In genomic region chr2:217157581-217157980, GRCh38 we compare ENCODE assay signal across 29 cellular contexts.
"Had no signal": no experiment of that assay in that cellular context is flagged by ENCODE, and none has a peak within 500 bp of the region (broad histone marks: within the 10 kb centered on the region; RNA-seq: fewer than 3 reads in every experiment).

No MANE protein-coding gene starts in this region.

- H3K9me3 ChIP-seq: left lung, lower lobe of right lung, neutrophil, right atrium auricular region, right lobe of liver, stomach, testis, thyroid gland, upper lobe of right lung had no signal

- H3K36me3 Mint-ChIP-seq: immature natural killer cell; mesothelial cell of epicardium; naive thymus-derived CD4-positive, alpha-beta T cell; stimulated activated naive B cell treated with anti-CD40 and anti-IgM and Interleukin-4, amounts not matched to agents 10 μg/mL and 1 μg/mL and 100 μg/mL, for 72 hours had no signal

- H3K27ac Mint-ChIP-seq: immature natural killer cell; mesothelial cell of epicardium; naive thymus-derived CD4-positive, alpha-beta T cell; natural killer cell treated with Interleukin-12 subunit alpha and Interleukin-12 subunit beta and Interleukin-15 and Interleukin-18, amount 100 ng/mL, for 72 hours; stimulated activated naive B cell treated with anti-CD40 and anti-IgM and Interleukin-4, amounts not matched to agents 10 μg/mL and 1 μg/mL and 100 μg/mL, for 72 hours had no signal

- H3K9ac ChIP-seq: parathyroid adenoma had no signal

- H3K4me2 ChIP-seq: smooth muscle cell had no signal

- H3K36me3 ChIP-seq: left lung, lower lobe of right lung, neutrophil, right atrium auricular region, right lobe of liver, stomach, thyroid gland, upper lobe of right lung had no signal

- ATAC-seq: left colon; left lung; lower lobe of right lung; naive thymus-derived CD4-positive, alpha-beta T cell; natural killer cell treated with Interleukin-12 subunit alpha and Interleukin-12 subunit beta and Interleukin-15 and Interleukin-18, amount 100 ng/mL, for 72 hours; right lobe of liver; stimulated activated naive B cell treated with anti-CD40 and anti-IgM and Interleukin-4, amounts not matched to agents 10 μg/mL and 1 μg/mL and 100 μg/mL, for 72 hours; stimulated activated naive CD8-positive, alpha-beta T cell treated with anti-CD3 and anti-CD28 coated beads, Interleukin-15, Interleukin-2, amounts not matched to agents 100 U/mL and 50 U/mL, for 24 hours; upper lobe of right lung had no signal

- DNase-seq: head of caudate nucleus; hippocampal formation; immature natural killer cell; kidney; left colon; left lung; lower lobe of right lung; mammary epithelial cell; mesendoderm; naive thymus-derived CD4-positive, alpha-beta T cell; occipital lobe; right lobe of liver; stimulated activated CD4-positive, alpha-beta T cell treated with anti-CD3 and anti-CD28 coated beads, Interleukin-1b, Interleukin-23, amount 100 ng/mL, for 48 hours; stimulated activated CD4-positive, alpha-beta T cell treated with anti-CD3 and anti-CD28 coated beads, Interleukin-2, amount 100 ng/mL, for 48 hours; stimulated activated CD4-positive, alpha-beta T cell treated with anti-CD3 and anti-CD28 coated beads, Interleukin-4, amount 100 ng/mL, for 4 hours; stimulated activated CD8-positive, alpha-beta memory T cell treated with anti-CD3 and anti-CD28 coated beads, Interleukin-4, amount 100 ng/mL, for 48 hours; stimulated activated naive B cell treated with anti-CD40 and anti-IgM and Interleukin-4, amounts not matched to agents 10 μg/mL and 1 μg/mL and 100 μg/mL, for 72 hours; stimulated activated naive CD8-positive, alpha-beta T cell treated with anti-CD3 and anti-CD28 coated beads, Interleukin-15, Interleukin-2, amounts not matched to agents 100 U/mL and 50 U/mL, for 24 hours; stomach; testis; thyroid gland; trophoblast cell; upper lobe of right lung had no signal

- H3K4me1 ChIP-seq: parathyroid adenoma, right lobe of liver, testis had no signal

- H3K4me3 Mint-ChIP-seq: immature natural killer cell; mesothelial cell of epicardium; naive thymus-derived CD4-positive, alpha-beta T cell; natural killer cell treated with Interleukin-12 subunit alpha and Interleukin-12 subunit beta and Interleukin-15 and Interleukin-18, amount 100 ng/mL, for 72 hours; stimulated activated naive B cell treated with anti-CD40 and anti-IgM and Interleukin-4, amounts not matched to agents 10 μg/mL and 1 μg/mL and 100 μg/mL, for 72 hours had no signal

- H3K27me3 ChIP-seq: right atrium auricular region, right lobe of liver, stomach, testis, thyroid gland, upper lobe of right lung had no signal

- H3K4me3 ChIP-seq: left lung, lower lobe of right lung, right atrium auricular region, right lobe of liver, smooth muscle cell, stomach, testis, thyroid gland, upper lobe of right lung had no signal

- H3K9me3 Mint-ChIP-seq: immature natural killer cell; mesothelial cell of epicardium; natural killer cell treated with Interleukin-12 subunit alpha and Interleukin-12 subunit beta and Interleukin-15 and Interleukin-18, amount 100 ng/mL, for 72 hours; stimulated activated naive B cell treated with anti-CD40 and anti-IgM and Interleukin-4, amounts not matched to agents 10 μg/mL and 1 μg/mL and 100 μg/mL, for 72 hours had no signal

- H3K79me2 ChIP-seq: parathyroid adenoma had no signal

- H2AFZ ChIP-seq: parathyroid adenoma had no signal

- H3K27ac ChIP-seq: left lung, lower lobe of right lung, neutrophil, parathyroid adenoma, right atrium auricular region, right lobe of liver, stomach, testis, thyroid gland, upper lobe of right lung had no signal
